1 cellular context compared by ENCODE assay signal in the genomic region with DNA sequence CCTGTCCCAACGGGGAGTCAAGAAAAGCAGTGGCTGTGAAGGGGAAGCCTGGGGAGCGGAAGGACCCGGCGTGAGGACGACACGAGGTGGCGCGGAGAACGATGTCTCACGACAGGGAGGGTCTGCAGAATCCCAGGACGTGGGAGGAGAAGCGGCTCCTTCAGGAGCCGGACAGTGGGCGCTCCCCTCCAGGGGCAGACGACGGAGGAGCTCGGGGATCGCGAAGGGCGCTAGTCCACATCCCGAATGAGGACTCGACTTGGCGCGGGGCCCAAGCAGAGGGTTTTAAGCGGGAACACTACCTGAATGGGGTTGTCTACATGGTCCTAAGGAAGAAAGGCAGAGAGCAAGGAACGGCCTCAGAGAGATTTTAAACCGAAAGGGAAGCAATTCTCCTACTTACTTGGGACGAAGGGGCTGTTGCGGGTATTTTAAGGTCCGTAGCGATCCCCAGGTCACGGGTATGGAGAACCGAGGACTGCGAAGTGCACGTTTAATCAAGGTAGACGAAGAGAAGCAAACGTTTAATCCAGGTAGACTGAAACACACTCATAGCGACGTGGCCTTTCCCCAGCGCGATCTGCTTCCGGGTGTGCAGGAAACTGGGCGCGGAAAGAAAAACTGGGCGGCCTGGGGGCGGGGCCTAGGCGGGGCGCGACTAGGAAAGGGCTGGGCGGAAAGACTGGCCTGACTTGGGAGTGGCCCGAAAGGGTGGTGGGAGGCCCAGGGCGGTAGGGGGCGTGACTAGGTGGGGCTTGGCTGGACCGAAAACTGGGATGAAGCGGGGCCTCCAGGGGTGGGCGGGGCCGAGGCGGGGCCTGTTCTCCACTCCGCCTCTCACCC.
A peak's percentile ranks its signal among the peaks of the same experiment; 100 is the strongest.
TF ChIP-seq lines count a peak whose summit lies in the region.

A gene (minus strand): TSS at position 594 of the 843 bp plus-strand sequence. CDS start 10,964 bp downstream, outside the sequence.

TF ChIP-seq in K562, 482 proteins besides CTCF, POLR2A, EP300 and RAD21 (continued from another document):
- TF ChIP-seq, protein P1, sequence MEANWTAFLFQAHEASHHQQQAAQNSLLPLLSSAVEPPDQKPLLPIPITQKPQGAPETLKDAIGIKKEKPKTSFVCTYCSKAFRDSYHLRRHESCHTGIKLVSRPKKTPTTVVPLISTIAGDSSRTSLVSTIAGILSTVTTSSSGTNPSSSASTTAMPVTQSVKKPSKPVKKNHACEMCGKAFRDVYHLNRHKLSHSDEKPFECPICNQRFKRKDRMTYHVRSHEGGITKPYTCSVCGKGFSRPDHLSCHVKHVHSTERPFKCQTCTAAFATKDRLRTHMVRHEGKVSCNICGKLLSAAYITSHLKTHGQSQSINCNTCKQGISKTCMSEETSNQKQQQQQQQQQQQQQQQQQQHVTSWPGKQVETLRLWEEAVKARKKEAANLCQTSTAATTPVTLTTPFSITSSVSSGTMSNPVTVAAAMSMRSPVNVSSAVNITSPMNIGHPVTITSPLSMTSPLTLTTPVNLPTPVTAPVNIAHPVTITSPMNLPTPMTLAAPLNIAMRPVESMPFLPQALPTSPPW (CRISPR knock-in tag; IDR thresholded peaks at IDR 0.05): peak; percentile 57
- TF ChIP-seq EP400 (IDR thresholded peaks at IDR 0.05) (peak; percentile 89), PHF20 (IDR thresholded peaks at IDR 0.05; ENCODE audit: partially characterized antibody) (peak; percentile 49), ZNF140 (CRISPR knock-in tag; IDR thresholded peaks at IDR 0.05) (no peak), GATA2 (CRISPR knock-in tag; IDR thresholded peaks at IDR 0.05) (0 out of 2 replicates have a peak, but pooled peaks have one; percentile 13), ZNF263 (CRISPR knock-in tag; IDR thresholded peaks at IDR 0.05; ENCODE audit: borderline replicate concordance) (0 out of 2 replicates have a peak, but pooled peaks have one; percentile 36), MED1 (CRISPR knock-in tag; IDR thresholded peaks at IDR 0.05; ENCODE audit: borderline replicate concordance) (no peak), NUFIP1 (IDR thresholded peaks at IDR 0.05; ENCODE audit: partially characterized antibody) (no peak), STAT5B (CRISPR knock-in tag; IDR thresholded peaks at IDR 0.05) (no peak), HMGN3 (IDR thresholded peaks at IDR 0.05; ENCODE audit: borderline replicate concordance, extremely low read depth, insufficient read length, low read depth, low read length) (peak; percentile 51), ZBTB7A (IDR thresholded peaks at IDR 0.05; ENCODE audit: borderline replicate concordance, control insufficient read depth, low read depth, low read length) (peak; percentile 73; the same call in 1 of the 2 replicates), SAFB2 (IDR thresholded peaks at IDR 0.05; ENCODE audit: borderline replicate concordance, low read depth, low read length, severe bottlenecking) (no peak), TGIF2 (CRISPR knock-in tag; IDR thresholded peaks at IDR 0.05) (no peak), EHMT2 (IDR thresholded peaks at IDR 0.05) (peak; percentile 30; the same call in 1 of the 2 replicates)
- TF ChIP-seq, protein P2, sequence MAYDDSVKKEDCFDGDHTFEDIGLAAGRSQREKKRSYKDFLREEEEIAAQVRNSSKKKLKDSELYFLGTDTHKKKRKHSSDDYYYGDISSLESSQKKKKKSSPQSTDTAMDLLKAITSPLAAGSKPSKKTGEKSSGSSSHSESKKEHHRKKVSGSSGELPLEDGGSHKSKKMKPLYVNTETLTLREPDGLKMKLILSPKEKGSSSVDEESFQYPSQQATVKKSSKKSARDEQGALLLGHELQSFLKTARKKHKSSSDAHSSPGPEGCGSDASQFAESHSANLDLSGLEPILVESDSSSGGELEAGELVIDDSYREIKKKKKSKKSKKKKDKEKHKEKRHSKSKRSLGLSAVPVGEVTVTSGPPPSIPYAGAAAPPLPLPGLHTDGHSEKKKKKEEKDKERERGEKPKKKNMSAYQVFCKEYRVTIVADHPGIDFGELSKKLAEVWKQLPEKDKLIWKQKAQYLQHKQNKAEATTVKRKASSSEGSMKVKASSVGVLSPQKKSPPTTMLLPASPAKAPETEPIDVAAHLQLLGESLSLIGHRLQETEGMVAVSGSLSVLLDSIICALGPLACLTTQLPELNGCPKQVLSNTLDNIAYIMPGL (CRISPR knock-in tag; IDR thresholded peaks at IDR 0.05): no peak
- TF ChIP-seq, protein P3, sequence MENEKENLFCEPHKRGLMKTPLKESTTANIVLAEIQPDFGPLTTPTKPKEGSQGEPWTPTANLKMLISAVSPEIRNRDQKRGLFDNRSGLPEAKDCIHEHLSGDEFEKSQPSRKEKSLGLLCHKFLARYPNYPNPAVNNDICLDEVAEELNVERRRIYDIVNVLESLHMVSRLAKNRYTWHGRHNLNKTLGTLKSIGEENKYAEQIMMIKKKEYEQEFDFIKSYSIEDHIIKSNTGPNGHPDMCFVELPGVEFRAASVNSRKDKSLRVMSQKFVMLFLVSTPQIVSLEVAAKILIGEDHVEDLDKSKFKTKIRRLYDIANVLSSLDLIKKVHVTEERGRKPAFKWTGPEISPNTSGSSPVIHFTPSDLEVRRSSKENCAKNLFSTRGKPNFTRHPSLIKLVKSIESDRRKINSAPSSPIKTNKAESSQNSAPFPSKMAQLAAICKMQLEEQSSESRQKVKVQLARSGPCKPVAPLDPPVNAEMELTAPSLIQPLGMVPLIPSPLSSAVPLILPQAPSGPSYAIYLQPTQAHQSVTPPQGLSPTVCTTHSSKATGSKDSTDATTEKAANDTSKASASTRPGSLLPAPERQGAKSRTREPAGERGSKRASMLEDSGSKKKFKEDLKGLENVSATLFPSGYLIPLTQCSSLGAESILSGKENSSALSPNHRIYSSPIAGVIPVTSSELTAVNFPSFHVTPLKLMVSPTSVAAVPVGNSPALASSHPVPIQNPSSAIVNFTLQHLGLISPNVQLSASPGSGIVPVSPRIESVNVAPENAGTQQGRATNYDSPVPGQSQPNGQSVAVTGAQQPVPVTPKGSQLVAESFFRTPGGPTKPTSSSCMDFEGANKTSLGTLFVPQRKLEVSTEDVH (IDR thresholded peaks at IDR 0.05; ENCODE audit: low read depth, partially characterized antibody): peak; percentile 68
